In the genomic region with DNA sequence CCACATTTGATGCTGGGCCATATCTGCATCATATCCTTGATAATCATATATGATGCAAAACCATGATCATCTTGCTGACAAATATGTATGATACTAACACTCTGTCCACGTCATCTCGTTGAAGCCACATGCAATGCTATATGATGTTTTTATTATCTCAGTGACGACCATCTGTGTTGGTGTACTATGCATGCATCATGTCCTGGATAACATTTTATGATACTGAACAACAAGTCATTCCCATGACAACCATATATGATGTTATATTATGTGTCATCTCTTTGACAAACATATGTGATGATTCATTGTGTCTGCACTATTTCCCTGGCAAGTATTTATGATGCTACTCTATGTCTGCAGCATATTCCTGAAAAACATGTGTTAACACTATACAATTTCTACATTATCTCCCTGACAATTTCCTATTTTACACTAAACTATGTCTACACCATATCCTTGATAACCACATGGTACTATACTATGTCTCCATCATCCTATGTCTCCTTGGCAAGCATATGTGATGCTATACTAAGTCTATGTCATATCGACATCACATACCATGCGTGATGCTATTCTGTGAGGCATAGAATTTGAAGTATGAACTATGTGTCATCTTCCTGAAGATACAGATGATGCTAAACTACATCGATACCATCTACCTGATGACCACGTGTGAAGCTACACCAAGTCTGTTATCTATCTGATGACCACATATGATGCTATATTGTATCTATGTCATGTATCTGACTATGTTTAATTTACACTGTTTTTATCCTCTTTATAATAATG, we compare ENCODE assay signal across 1 cellular context.
TF ChIP-seq lines count a peak whose summit lies in the region.

No MANE protein-coding gene starts in this region.

TF ChIP-seq in HepG2, 621 proteins besides CTCF, POLR2A, EP300 and RAD21:
- TF ChIP-seq CREB1 (IDR thresholded peaks at IDR 0.05) (peak; percentile 87), CREB1 (CRISPR knock-in tag; IDR thresholded peaks at IDR 0.05) (no peak), RFXANK (CRISPR knock-in tag; IDR thresholded peaks at IDR 0.05) (no peak)
